Comparison of ENCODE assay signal across 1 cellular context in genomic region chr10:110919349-110919931, GRCh38.
TF ChIP-seq lines count a peak whose summit lies in the region.

Gene SHOC2, plus strand, starts transcription at chr10:110919604. Its CDS starts 44,755 bp downstream, at chr10:110964359.

TF ChIP-seq in K562, 482 proteins besides CTCF, POLR2A, EP300 and RAD21 (continued from another document and continues in another):
- no peak for TF ChIP-seq ETV5 (CRISPR knock-in tag; IDR thresholded peaks at IDR 0.05; ENCODE audit: low read depth)
- TF ChIP-seq NRF1 (conservative IDR thresholded peaks at IDR 0.05 in 1 of 2, IDR thresholded peaks at IDR 0.05 in 1 of 2) = peak in 1 of 2 experiments; percentile 57; a peak in 3 of 4 replicates
- TF ChIP-seq ZNF830 (CRISPR knock-in tag; IDR thresholded peaks at IDR 0.05) = no peak
- no peak for TF ChIP-seq TGIF2 (CRISPR knock-in tag; IDR thresholded peaks at IDR 0.05)
- no peak for TF ChIP-seq GATA2 (CRISPR knock-in tag; IDR thresholded peaks at IDR 0.05)
- TF ChIP-seq PHF21A (IDR thresholded peaks at IDR 0.05; ENCODE audit: borderline replicate concordance, low read depth) = no peak
- TF ChIP-seq, protein P1, sequence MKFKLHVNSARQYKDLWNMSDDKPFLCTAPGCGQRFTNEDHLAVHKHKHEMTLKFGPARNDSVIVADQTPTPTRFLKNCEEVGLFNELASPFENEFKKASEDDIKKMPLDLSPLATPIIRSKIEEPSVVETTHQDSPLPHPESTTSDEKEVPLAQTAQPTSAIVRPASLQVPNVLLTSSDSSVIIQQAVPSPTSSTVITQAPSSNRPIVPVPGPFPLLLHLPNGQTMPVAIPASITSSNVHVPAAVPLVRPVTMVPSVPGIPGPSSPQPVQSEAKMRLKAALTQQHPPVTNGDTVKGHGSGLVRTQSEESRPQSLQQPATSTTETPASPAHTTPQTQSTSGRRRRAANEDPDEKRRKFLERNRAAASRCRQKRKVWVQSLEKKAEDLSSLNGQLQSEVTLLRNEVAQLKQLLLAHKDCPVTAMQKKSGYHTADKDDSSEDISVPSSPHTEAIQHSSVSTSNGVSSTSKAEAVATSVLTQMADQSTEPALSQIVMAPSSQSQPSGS (CRISPR knock-in tag; IDR thresholded peaks at IDR 0.05) = no peak
- no peak for TF ChIP-seq PPARD (CRISPR knock-in tag; IDR thresholded peaks at IDR 0.05)
- no peak for TF ChIP-seq HDAC8 (tag; IDR thresholded peaks at IDR 0.05)
- TF ChIP-seq, protein P2, sequence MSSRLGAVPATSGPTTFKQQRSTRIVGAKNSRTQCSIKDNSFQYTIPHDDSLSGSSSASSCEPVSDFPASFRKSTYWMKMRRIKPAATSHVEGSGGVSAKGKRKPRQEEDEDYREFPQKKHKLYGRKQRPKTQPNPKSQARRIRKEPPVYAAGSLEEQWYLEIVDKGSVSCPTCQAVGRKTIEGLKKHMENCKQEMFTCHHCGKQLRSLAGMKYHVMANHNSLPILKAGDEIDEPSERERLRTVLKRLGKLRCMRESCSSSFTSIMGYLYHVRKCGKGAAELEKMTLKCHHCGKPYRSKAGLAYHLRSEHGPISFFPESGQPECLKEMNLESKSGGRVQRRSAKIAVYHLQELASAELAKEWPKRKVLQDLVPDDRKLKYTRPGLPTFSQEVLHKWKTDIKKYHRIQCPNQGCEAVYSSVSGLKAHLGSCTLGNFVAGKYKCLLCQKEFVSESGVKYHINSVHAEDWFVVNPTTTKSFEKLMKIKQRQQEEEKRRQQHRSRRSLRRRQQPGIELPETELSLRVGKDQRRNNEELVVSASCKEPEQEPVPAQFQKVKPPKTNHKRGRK (tag; IDR thresholded peaks at IDR 0.05) = no peak
- TF ChIP-seq U2AF1 (optimal IDR thresholded peaks at IDR 0.05; ENCODE audit: low read depth, low read length) = no peak
- no peak for TF ChIP-seq MTA1 (IDR thresholded peaks at IDR 0.05; ENCODE audit: borderline replicate concordance)
- no peak for TF ChIP-seq ZNF785 (CRISPR knock-in tag; IDR thresholded peaks at IDR 0.05)
- TF ChIP-seq, protein P3, sequence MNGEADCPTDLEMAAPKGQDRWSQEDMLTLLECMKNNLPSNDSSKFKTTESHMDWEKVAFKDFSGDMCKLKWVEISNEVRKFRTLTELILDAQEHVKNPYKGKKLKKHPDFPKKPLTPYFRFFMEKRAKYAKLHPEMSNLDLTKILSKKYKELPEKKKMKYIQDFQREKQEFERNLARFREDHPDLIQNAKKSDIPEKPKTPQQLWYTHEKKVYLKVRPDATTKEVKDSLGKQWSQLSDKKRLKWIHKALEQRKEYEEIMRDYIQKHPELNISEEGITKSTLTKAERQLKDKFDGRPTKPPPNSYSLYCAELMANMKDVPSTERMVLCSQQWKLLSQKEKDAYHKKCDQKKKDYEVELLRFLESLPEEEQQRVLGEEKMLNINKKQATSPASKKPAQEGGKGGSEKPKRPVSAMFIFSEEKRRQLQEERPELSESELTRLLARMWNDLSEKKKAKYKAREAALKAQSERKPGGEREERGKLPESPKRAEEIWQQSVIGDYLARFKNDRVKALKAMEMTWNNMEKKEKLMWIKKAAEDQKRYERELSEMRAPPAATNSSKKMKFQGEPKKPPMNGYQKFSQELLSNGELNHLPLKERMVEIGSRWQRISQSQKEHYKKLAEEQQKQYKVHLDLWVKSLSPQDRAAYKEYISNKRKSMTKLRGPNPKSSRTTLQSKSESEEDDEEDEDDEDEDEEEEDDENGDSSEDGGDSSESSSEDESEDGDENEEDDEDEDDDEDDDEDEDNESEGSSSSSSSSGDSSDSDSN (IDR thresholded peaks at IDR 0.05; ENCODE audit: borderline replicate concordance in 1 of 2, low read depth in 2 of 2, low read length in 2 of 2) = peak in 1 of 2 experiments; percentile 27; a peak in 1 of 4 replicates
- no peak for TF ChIP-seq ZNF551 (CRISPR knock-in tag; IDR thresholded peaks at IDR 0.05)
- TF ChIP-seq, protein P4, sequence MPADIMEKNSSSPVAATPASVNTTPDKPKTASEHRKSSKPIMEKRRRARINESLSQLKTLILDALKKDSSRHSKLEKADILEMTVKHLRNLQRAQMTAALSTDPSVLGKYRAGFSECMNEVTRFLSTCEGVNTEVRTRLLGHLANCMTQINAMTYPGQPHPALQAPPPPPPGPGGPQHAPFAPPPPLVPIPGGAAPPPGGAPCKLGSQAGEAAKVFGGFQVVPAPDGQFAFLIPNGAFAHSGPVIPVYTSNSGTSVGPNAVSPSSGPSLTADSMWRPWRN (IDR thresholded peaks at IDR 0.05; ENCODE audit: low read depth) = no peak
- TF ChIP-seq MECOM (CRISPR knock-in tag; IDR thresholded peaks at IDR 0.05) = no peak
- peak; percentile 12 for TF ChIP-seq FOXJ2 (tag; IDR thresholded peaks at IDR 0.05)
- TF ChIP-seq KLF1 (tag; IDR thresholded peaks at IDR 0.05) = no peak
- no peak for TF ChIP-seq THRAP3 (IDR thresholded peaks at IDR 0.05; ENCODE audit: borderline replicate concordance)
- no peak for TF ChIP-seq ZNF280B (CRISPR knock-in tag; IDR thresholded peaks at IDR 0.05)
- no peak for TF ChIP-seq ZNF408 (CRISPR knock-in tag; IDR thresholded peaks at IDR 0.05; ENCODE audit: low read depth)
- TF ChIP-seq, protein P5, sequence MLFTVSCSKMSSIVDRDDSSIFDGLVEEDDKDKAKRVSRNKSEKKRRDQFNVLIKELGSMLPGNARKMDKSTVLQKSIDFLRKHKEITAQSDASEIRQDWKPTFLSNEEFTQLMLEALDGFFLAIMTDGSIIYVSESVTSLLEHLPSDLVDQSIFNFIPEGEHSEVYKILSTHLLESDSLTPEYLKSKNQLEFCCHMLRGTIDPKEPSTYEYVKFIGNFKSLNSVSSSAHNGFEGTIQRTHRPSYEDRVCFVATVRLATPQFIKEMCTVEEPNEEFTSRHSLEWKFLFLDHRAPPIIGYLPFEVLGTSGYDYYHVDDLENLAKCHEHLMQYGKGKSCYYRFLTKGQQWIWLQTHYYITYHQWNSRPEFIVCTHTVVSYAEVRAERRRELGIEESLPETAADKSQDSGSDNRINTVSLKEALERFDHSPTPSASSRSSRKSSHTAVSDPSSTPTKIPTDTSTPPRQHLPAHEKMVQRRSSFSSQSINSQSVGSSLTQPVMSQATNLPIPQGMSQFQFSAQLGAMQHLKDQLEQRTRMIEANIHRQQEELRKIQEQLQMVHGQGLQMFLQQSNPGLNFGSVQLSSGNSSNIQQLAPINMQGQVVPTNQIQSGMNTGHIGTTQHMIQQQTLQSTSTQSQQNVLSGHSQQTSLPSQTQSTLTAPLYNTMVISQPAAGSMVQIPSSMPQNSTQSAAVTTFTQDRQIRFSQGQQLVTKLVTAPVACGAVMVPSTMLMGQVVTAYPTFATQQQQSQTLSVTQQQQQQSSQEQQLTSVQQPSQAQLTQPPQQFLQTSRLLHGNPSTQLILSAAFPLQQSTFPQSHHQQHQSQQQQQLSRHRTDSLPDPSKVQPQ (CRISPR knock-in tag; IDR thresholded peaks at IDR 0.05; ENCODE audit: borderline replicate concordance) = no peak
- TF ChIP-seq, protein P6, sequence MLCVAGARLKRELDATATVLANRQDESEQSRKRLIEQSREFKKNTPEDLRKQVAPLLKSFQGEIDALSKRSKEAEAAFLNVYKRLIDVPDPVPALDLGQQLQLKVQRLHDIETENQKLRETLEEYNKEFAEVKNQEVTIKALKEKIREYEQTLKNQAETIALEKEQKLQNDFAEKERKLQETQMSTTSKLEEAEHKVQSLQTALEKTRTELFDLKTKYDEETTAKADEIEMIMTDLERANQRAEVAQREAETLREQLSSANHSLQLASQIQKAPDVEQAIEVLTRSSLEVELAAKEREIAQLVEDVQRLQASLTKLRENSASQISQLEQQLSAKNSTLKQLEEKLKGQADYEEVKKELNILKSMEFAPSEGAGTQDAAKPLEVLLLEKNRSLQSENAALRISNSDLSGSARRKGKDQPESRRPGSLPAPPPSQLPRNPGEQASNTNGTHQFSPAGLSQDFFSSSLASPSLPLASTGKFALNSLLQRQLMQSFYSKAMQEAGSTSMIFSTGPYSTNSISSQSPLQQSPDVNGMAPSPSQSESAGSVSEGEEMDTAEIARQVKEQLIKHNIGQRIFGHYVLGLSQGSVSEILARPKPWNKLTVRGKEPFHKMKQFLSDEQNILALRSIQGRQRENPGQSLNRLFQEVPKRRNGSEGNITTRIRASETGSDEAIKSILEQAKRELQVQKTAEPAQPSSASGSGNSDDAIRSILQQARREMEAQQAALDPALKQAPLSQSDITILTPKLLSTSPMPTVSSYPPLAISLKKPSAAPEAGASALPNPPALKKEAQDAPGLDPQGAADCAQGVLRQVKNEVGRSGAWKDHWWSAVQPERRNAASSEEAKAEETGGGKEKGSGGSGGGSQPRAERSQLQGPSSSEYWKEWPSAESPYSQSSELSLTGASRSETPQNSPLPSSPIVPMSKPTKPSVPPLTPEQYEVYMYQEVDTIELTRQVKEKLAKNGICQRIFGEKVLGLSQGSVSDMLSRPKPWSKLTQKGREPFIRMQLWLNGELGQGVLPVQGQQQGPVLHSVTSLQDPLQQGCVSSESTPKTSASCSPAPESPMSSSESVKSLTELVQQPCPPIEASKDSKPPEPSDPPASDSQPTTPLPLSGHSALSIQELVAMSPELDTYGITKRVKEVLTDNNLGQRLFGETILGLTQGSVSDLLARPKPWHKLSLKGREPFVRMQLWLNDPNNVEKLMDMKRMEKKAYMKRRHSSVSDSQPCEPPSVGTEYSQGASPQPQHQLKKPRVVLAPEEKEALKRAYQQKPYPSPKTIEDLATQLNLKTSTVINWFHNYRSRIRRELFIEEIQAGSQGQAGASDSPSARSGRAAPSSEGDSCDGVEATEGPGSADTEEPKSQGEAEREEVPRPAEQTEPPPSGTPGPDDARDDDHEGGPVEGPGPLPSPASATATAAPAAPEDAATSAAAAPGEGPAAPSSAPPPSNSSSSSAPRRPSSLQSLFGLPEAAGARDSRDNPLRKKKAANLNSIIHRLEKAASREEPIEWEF (CRISPR knock-in tag; IDR thresholded peaks at IDR 0.05) = no peak
- no peak for TF ChIP-seq KHSRP (IDR thresholded peaks at IDR 0.05)
- no peak for TF ChIP-seq ZNF12 (CRISPR knock-in tag; IDR thresholded peaks at IDR 0.05)
- no peak for TF ChIP-seq SMARCE1 (IDR thresholded peaks at IDR 0.05)
- TF ChIP-seq, protein P7, sequence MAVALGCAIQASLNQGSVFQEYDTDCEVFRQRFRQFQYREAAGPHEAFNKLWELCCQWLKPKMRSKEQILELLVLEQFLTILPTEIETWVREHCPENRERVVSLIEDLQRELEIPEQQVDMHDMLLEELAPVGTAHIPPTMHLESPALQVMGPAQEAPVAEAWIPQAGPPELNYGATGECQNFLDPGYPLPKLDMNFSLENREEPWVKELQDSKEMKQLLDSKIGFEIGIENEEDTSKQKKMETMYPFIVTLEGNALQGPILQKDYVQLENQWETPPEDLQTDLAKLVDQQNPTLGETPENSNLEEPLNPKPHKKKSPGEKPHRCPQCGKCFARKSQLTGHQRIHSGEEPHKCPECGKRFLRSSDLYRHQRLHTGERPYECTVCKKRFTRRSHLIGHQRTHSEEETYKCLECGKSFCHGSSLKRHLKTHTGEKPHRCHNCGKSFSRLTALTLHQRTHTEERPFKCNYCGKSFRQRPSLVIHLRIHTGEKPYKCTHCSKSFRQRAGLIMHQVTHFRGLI (CRISPR knock-in tag; IDR thresholded peaks at IDR 0.05) = no peak
- no peak for TF ChIP-seq DIDO1 (tag; IDR thresholded peaks at IDR 0.05; ENCODE audit: low read depth)
- no peak for TF ChIP-seq ZC3H4 (CRISPR knock-in tag; IDR thresholded peaks at IDR 0.05; ENCODE audit: borderline replicate concordance)
- TF ChIP-seq ZNF586 (CRISPR knock-in tag; conservative IDR thresholded peaks at IDR 0.05) = no peak
- TF ChIP-seq SMARCB1 (IDR thresholded peaks at IDR 0.05; ENCODE audit: insufficient read length, low read depth) = no peak
- no peak for TF ChIP-seq ZNF224 (CRISPR knock-in tag; IDR thresholded peaks at IDR 0.05)
- TF ChIP-seq CBFA2T3 (IDR thresholded peaks at IDR 0.05) = no peak
- TF ChIP-seq ZNF655 (CRISPR knock-in tag; IDR thresholded peaks at IDR 0.05) = no peak
- TF ChIP-seq MCM5 (IDR thresholded peaks at IDR 0.05; ENCODE audit: low read depth) = no peak
- TF ChIP-seq ARID4B (CRISPR knock-in tag; IDR thresholded peaks at IDR 0.05) = peak; percentile 62; the same call in 1 of the 2 replicates
- TF ChIP-seq FOXK2 (conservative IDR thresholded peaks at IDR 0.05 in 1 of 2, IDR thresholded peaks at IDR 0.05 in 1 of 2; ENCODE audit: low read depth in 2 of 2) = no peak
